13 cellular contexts compared by ENCODE assay signal in the genomic region with DNA sequence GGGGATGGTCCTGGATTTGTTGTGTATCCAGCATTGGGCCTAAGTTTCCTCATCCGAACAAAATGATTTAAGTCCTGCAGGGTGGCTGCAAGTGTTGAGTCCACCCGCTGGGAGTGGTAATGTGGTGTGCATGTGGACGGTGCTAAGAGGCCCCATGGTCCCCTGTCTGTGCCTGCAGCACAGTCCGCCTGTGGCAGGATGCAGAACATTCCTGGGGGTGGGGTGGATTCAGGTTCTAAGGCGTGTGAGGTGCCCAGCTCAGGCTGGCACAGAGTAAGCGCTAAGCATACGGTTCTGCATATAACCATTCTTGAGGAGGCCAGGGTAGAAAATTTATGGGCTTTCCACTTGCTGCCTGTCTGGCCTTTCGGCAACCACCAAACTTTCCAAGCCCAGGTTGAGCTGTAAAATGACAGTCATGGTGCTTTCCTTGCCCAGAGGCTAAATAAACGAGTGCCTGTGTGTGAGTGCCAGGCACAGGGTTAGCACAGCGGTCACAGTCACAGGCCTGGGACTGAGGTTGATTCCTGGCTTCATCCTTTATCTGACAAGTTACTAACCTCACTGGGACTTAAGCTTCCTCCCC. TPM values are rescaled to one million over a fixed set of nuclear protein-coding genes. Genes with fewer than 3 reads are reported as not detected.
DNase-seq lines count a peak whose midpoint lies in the region; ATAC-seq and TF ChIP-seq lines count a peak whose summit lies in the region.
"Had no signal": no experiment of that assay in that cellular context is flagged by ENCODE, and none has a peak within 500 bp of the region (broad histone marks: within the 10 kb centered on the region; RNA-seq: fewer than 3 reads in every experiment).

No MANE protein-coding gene starts in this region.

- 85% methylated on average over 10 of the region's 10 CpGs for WGBS in right cardiac atrium
- 93% methylated on average over 7 to 10 of the region's 10 CpGs for WGBS in endodermal cell (ENCODE audit: insufficient coverage in 1 of 2, insufficient read length in 1 of 2), 2 experiments

- no TSS peak for BruUV-seq in PC-9 (replicated peaks; lab: Mats Ljungman, UMichigan)

- no peak overlapping the region for H3K4me3 Mint-ChIP-seq in endodermal cell
- H3K4me3 Mint-ChIP-seq in stimulated activated effector memory CD8-positive, alpha-beta T cell treated with anti-CD3 and anti-CD28 coated beads, Interleukin-12 subunit alpha, Interleukin-12 subunit beta, amount 100 ng/mL, for 72 hours, result no peak overlapping the region

- DNase-seq in cardiac septum (ENCODE audit: low spot score) (peak; percentile 43), right cardiac atrium (no peak), PC-9 (peak; percentile 42 to 62), endodermal cell (peak; percentile 47), substantia nigra (lab: John Stamatoyannopoulos, UW) (no peak)
- DNase-seq in stimulated activated effector memory CD8-positive, alpha-beta T cell treated with anti-CD3 and anti-CD28 coated beads, Interleukin-12 subunit alpha, Interleukin-12 subunit beta, amount 100 ng/mL, for 72 hours (ENCODE audit: low spot score in 2 of 2), result no peak
- DNase-seq in stimulated activated CD4-positive, alpha-beta T cell treated with anti-CD3 and anti-CD28 coated beads, Interleukin-4, amount 100 ng/mL, for 4 hours, result no peak
- DNase-seq: DMS79 treated with DMSO at 0.1 percent for 48 hours; NCI-H1092; NCI-H345; stimulated activated CD4-positive, alpha-beta T cell treated with anti-CD3 and anti-CD28 coated beads, Interleukin-2, amount 100 ng/mL, for 24 hours had no signal

- H3K36me3 Mint-ChIP-seq in endodermal cell (ENCODE audit: low read depth), result peaks cover 50% of the 10 kb centered on the region
- H3K36me3 Mint-ChIP-seq in stimulated activated effector memory CD8-positive, alpha-beta T cell treated with anti-CD3 and anti-CD28 coated beads, Interleukin-12 subunit alpha, Interleukin-12 subunit beta, amount 100 ng/mL, for 72 hours, result peaks cover 100% of the 10 kb centered on the region

- H3K79me2 ChIP-seq in PC-9 (ENCODE audit: low read depth), result peaks cover 27% of the 10 kb centered on the region

- H3F3A ChIP-seq in PC-9 (ENCODE audit: insufficient read depth, low read depth), result peaks cover 53% of the 10 kb centered on the region

- H3K27me3 Mint-ChIP-seq in endodermal cell (ENCODE audit: insufficient read depth), result no peaks in the 10 kb centered on the region

- H3K27ac ChIP-seq in right cardiac atrium (ENCODE audit: low read length) (no peak overlapping the region), PC-9 (no peak overlapping the region), endodermal cell (ENCODE audit: low read depth, low read length) (no peak overlapping the region), substantia nigra (ENCODE audit: low read depth, low read length, poor library complexity, severe bottlenecking) (no peak overlapping the region)
- H3K27ac ChIP-seq: SK-N-MC had no signal

- POLR2A ChIA-PET in PC-9 (lab: Charles Lee; ENCODE audit: unreplicated experiment), result interaction anchor here (0.6 kb wide), 1 partner anchor 96 kb away, joined by 4 read pairs; no protein-coding TSS in a partner anchor

- intact Hi-C loops in cardiac septum (cut with DNase I), result no loop called here
- intact Hi-C loops in right cardiac atrium (cut with DNase I), result no loop called here
- intact Hi-C loops in PC-9 (cut with micrococcal nuclease; ENCODE audit: unreplicated experiment), result no loop called here

- H2AFZ ChIP-seq in PC-9, result no peak overlapping the region

- no peak overlapping the region for H3K9ac ChIP-seq in endodermal cell (ENCODE audit: extremely low read depth, low read length, poor library complexity, severe bottlenecking)

- no peak overlapping the region for H3K4me2 ChIP-seq in PC-9

- CTCF ChIA-PET in PC-9 (lab: Charles Lee), result interaction anchor here (0.6 kb wide), 1 partner anchor 823 kb away, joined by 3 read pairs; no protein-coding TSS in a partner anchor

- no peak for TF ChIP-seq CTCF in PC-9 (conservative IDR thresholded peaks at IDR 0.05)
- no peak for TF ChIP-seq CTCF in endodermal cell (conservative IDR thresholded peaks at IDR 0.05)

- H3K27ac Mint-ChIP-seq in endodermal cell, result peak overlapping the region; percentile 10
- peak overlapping the region; percentile 96 for H3K27ac Mint-ChIP-seq in stimulated activated effector memory CD8-positive, alpha-beta T cell treated with anti-CD3 and anti-CD28 coated beads, Interleukin-12 subunit alpha, Interleukin-12 subunit beta, amount 100 ng/mL, for 72 hours

- peaks cover 2% of the 10 kb centered on the region for H3K4me1 ChIP-seq in right cardiac atrium (ENCODE audit: control insufficient read depth, insufficient read depth, low read length)
- peaks cover 35% of the 10 kb centered on the region for H3K4me1 ChIP-seq in PC-9 (replicated peaks; ENCODE audit: insufficient read depth)
- H3K4me1 ChIP-seq in endodermal cell (ENCODE audit: control insufficient read depth, insufficient read depth, low read length), result peaks cover 3% of the 10 kb centered on the region

- H4K20me1 ChIP-seq in PC-9 (ENCODE audit: insufficient read depth), result no peaks in the 10 kb centered on the region

- ATAC-seq in right cardiac atrium (no peak), HG03439 (IDR thresholded peaks at IDR 0.05; ENCODE audit: unreplicated experiment) (no peak)
- ATAC-seq in stimulated activated effector memory CD8-positive, alpha-beta T cell treated with anti-CD3 and anti-CD28 coated beads, Interleukin-12 subunit alpha, Interleukin-12 subunit beta, amount 100 ng/mL, for 72 hours, result no peak

- H3K9me2 ChIP-seq in PC-9 (ENCODE audit: insufficient read depth), result no peaks in the 10 kb centered on the region

- H3K4me1 Mint-ChIP-seq in endodermal cell, result peaks cover 23% of the 10 kb centered on the region
- H3K4me1 Mint-ChIP-seq in stimulated activated effector memory CD8-positive, alpha-beta T cell treated with anti-CD3 and anti-CD28 coated beads, Interleukin-12 subunit alpha, Interleukin-12 subunit beta, amount 100 ng/mL, for 72 hours, result peaks cover 89% of the 10 kb centered on the region

- H3K9me3 ChIP-seq in right cardiac atrium (ENCODE audit: control insufficient read depth, low read length) (no peaks in the 10 kb centered on the region), PC-9 (ENCODE audit: insufficient read depth, low read depth) (no peaks in the 10 kb centered on the region), endodermal cell (ENCODE audit: control insufficient read depth, low read length) (no peaks in the 10 kb centered on the region)

- H3K9me3 Mint-ChIP-seq in endodermal cell, result no peaks in the 10 kb centered on the region
- no peaks in the 10 kb centered on the region for H3K9me3 Mint-ChIP-seq in stimulated activated effector memory CD8-positive, alpha-beta T cell treated with anti-CD3 and anti-CD28 coated beads, Interleukin-12 subunit alpha, Interleukin-12 subunit beta, amount 100 ng/mL, for 72 hours

- H3K4me3 ChIP-seq in right cardiac atrium (ENCODE audit: low read length), result no peak overlapping the region
- no peak overlapping the region for H3K4me3 ChIP-seq in PC-9
- no peak overlapping the region for H3K4me3 ChIP-seq in endodermal cell (ENCODE audit: low read length)
- H3K4me3 ChIP-seq: SK-N-MC had no signal

- H3K27me3 ChIP-seq in right cardiac atrium (ENCODE audit: control insufficient read depth, insufficient read depth) (no peaks in the 10 kb centered on the region), PC-9 (ENCODE audit: insufficient read depth, low read depth) (no peaks in the 10 kb centered on the region), endodermal cell (ENCODE audit: control insufficient read depth, insufficient read depth, low read length, poor library complexity, severe bottlenecking) (no peaks in the 10 kb centered on the region)

- H3K36me3 ChIP-seq in PC-9 (ENCODE audit: low read depth), result peaks cover 18% of the 10 kb centered on the region; the same call in 1 of the 2 replicates
- H3K36me3 ChIP-seq in endodermal cell (ENCODE audit: control insufficient read depth, insufficient read depth, low read length), result peaks cover 40% of the 10 kb centered on the region

RNA-seq across cellular contexts. Expression of a gene that starts 30.7 kb away (rescaled TPM):
- total RNA-seq in cardiac septum (31.9 TPM), right cardiac atrium (10 to 100 TPM in 3 of 4 donors, 1 to 10 TPM in 1; 8.1 to 25.7 (median 15.2) TPM), PC-9 (2021) (327 and 337 TPM in 2 replicates), endodermal cell (10 to 100 TPM; 42.5 to 69.7 TPM)
- 9.1 TPM for polyA plus RNA-seq in right cardiac atrium
- 172 TPM for polyA plus RNA-seq in endodermal cell (2013, experiment 1 of 2)
- polyA plus RNA-seq in endodermal cell (2013, experiment 2 of 2), result 136 TPM

Comparison
In these comparisons a context has a peak if more than half of its experiments do, and no peak if none do; other contexts are left out.
1. DNase-seq: peak in cardiac septum (single experiment), PC-9 (2 of 2) and endodermal cell (single experiment); none in right cardiac atrium (0 of 3), stimulated activated effector memory CD8-positive, alpha-beta T cell treated with anti-CD3 and anti-CD28 coated beads, Interleukin-12 subunit alpha, Interleukin-12 subunit beta, amount 100 ng/mL, for 72 hours (0 of 2), stimulated activated CD4-positive, alpha-beta T cell treated with anti-CD3 and anti-CD28 coated beads, Interleukin-4, amount 100 ng/mL, for 4 hours (0 of 2) and substantia nigra (0 of 49).